In genomic region chr17:75132018-75133000, GRCh38 we compare ENCODE assay signal across 1 cellular context.
TF ChIP-seq lines count a peak whose summit lies in the region.

No MANE protein-coding gene starts in this region.

TF ChIP-seq in K562, 482 proteins besides CTCF, POLR2A, EP300 and RAD21:
- TF ChIP-seq MLLT1 (IDR thresholded peaks at IDR 0.05) (peak in 1 of 2 experiments; percentile 94; a peak in 2 of 4 replicates), HLTF (IDR thresholded peaks at IDR 0.05) (peak; percentile 85; the same call in 1 of the 2 replicates), ZBTB33 (CRISPR knock-in tag; IDR thresholded peaks at IDR 0.05) (peak; percentile 91), ZNF395 (CRISPR knock-in tag; IDR thresholded peaks at IDR 0.05) (0 out of 2 replicates have a peak, but pooled peaks have one; percentile 43), SMARCA5 (IDR thresholded peaks at IDR 0.05) (0 out of 2 replicates have a peak, but pooled peaks have one; percentile 32), ARNT (IDR thresholded peaks at IDR 0.05) (peak in 1 of 2 experiments; percentile 60; a peak in 1 of 4 replicates), DPF2 (IDR thresholded peaks at IDR 0.05) (0 out of 2 replicates have a peak, but pooled peaks have one; percentile 15), THRAP3 (IDR thresholded peaks at IDR 0.05; ENCODE audit: borderline replicate concordance) (0 out of 2 replicates have a peak, but pooled peaks have one; percentile 81), ZBTB2 (IDR thresholded peaks at IDR 0.05) (0 out of 2 replicates have a peak, but pooled peaks have one; percentile 22)
